ENCODE assay signal across 29 cellular contexts in genomic region chr18:60215432-60215831, GRCh38.
DNase-seq lines count a peak whose midpoint lies in the region; ATAC-seq and TF ChIP-seq lines count a peak whose summit lies in the region.
"Had no signal": no experiment of that assay in that cellular context is flagged by ENCODE, and none has a peak within 500 bp of the region (broad histone marks: within the 10 kb centered on the region; RNA-seq: fewer than 3 reads in every experiment).

No MANE protein-coding gene starts in this region.

- DNase-seq in GM12865 (ENCODE audit: low read depth) (peak; percentile 22), mucosa of descending colon (no peak), glomerular visceral epithelial cell (ENCODE audit: extremely low spot score) (no peak), SKM-1 (lab: John Stamatoyannopoulos, UW; ENCODE audit: unreplicated experiment) (no peak)
- DNase-seq in activated naive CD4-positive, alpha-beta T cell treated with anti-CD3 and anti-CD28 coated beads, Interleukin-2, amount 50 U/mL, for 72 hours (ENCODE audit: low spot score in 2 of 2) = no peak
- DNase-seq: ACHN; CD4-positive, alpha-beta T cell; COR-L47; DMS 273 treated with DMSO at 0.1 percent for 48 hours; DMS79 treated with DMSO at 0.1 percent for 48 hours; MG63; NCI-H1417; NCI-H1694 treated with DMSO at 0.1 percent for 48 hours; NCI-H2081 treated with DMSO at 0.1 percent for 48 hours; NCI-H2171 treated with DMSO at 0.1 percent for 48 hours; NCI-H446; NCI-H526; PC-3; RPMI8226; SHP77 treated with DMSO at 0.1 percent for 48 hours had no signal

- no peaks in the 10 kb centered on the region for H3K36me3 Mint-ChIP-seq in activated naive CD4-positive, alpha-beta T cell treated with anti-CD3 and anti-CD28 coated beads, Interleukin-2, amount 50 U/mL, for 72 hours

- H3K4me3 ChIP-seq in GM12865 (ENCODE audit: low read depth, low read length) (no peak overlapping the region), mucosa of descending colon (no peak overlapping the region)
- H3K4me3 ChIP-seq: BLaER1, GM12878, K562, MG63, SK-N-MC had no signal

- ATAC-seq in GM19467 (IDR thresholded peaks at IDR 0.05; ENCODE audit: unreplicated experiment) (peak; percentile 49), HG02981 (IDR thresholded peaks at IDR 0.05; ENCODE audit: unreplicated experiment) (peak; percentile 67), HG03521 (IDR thresholded peaks at IDR 0.05; ENCODE audit: unreplicated experiment) (peak; percentile 71), mucosa of descending colon (no peak)
- no peak for ATAC-seq in activated naive CD4-positive, alpha-beta T cell treated with anti-CD3 and anti-CD28 coated beads, Interleukin-2, amount 50 U/mL, for 72 hours
- ATAC-seq: GM12878, HCT116, HepG2, K562, PC-3 had no signal

- H3K4me1 ChIP-seq in mucosa of descending colon (ENCODE audit: low read depth) = no peaks in the 10 kb centered on the region
- H3K4me1 ChIP-seq: BLaER1 had no signal

- peaks cover 0 to 5% of the 10 kb centered on the region in 2 donors for H3K9me3 Mint-ChIP-seq in activated naive CD4-positive, alpha-beta T cell treated with anti-CD3 and anti-CD28 coated beads, Interleukin-2, amount 50 U/mL, for 72 hours
- H3K9me3 Mint-ChIP-seq: CD4-positive, alpha-beta T cell had no signal

- no peak overlapping the region for H3K27ac Mint-ChIP-seq in activated naive CD4-positive, alpha-beta T cell treated with anti-CD3 and anti-CD28 coated beads, Interleukin-2, amount 50 U/mL, for 72 hours
- H3K27ac Mint-ChIP-seq: CD4-positive, alpha-beta T cell had no signal

- no peak for TF ChIP-seq CTCF in GM12865 (IDR thresholded peaks at IDR 0.05; ENCODE audit: insufficient read depth, low read depth, low read length, missing control alignments)
- TF ChIP-seq CTCF in mucosa of descending colon (IDR thresholded peaks at IDR 0.05) = no peak

- H3K36me3 ChIP-seq in mucosa of descending colon (ENCODE audit: low read depth) = no peaks in the 10 kb centered on the region
- H3K36me3 ChIP-seq: BLaER1, MG63 had no signal

- H3K9me3 ChIP-seq in mucosa of descending colon = no peaks in the 10 kb centered on the region
- H3K9me3 ChIP-seq: BLaER1, MG63 had no signal

- intact Hi-C loops in mucosa of descending colon (cut with DNase I, micrococcal nuclease) = no loop called here

Comparison
In these comparisons a context has a peak if more than half of its experiments do, and no peak if none do; other contexts are left out.
1. ATAC-seq: peak in GM19467 (single experiment), HG02981 (single experiment) and HG03521 (single experiment); none in mucosa of descending colon (single experiment) and activated naive CD4-positive, alpha-beta T cell treated with anti-CD3 and anti-CD28 coated beads, Interleukin-2, amount 50 U/mL, for 72 hours (0 of 2).